ENCODE assay signal across 8 cellular contexts in genomic region chr7:6448943-6449543, GRCh38. TPM values are rescaled to one million over a fixed set of nuclear protein-coding genes. Genes with fewer than 3 reads are reported as not detected.
A peak's percentile ranks its signal among the peaks of the same experiment; 100 is the strongest.
DNase-seq lines count a peak whose midpoint lies in the region; ATAC-seq and TF ChIP-seq lines count a peak whose summit lies in the region.

No MANE protein-coding gene starts in this region.

- H3K4me3 ChIP-seq in ascending aorta, result peak overlapping the region in 1 of 2 donors; percentile 98
- H3K4me3 ChIP-seq in mucosa of rectum (ENCODE audit: low read length in 2 of 2), result no peak overlapping the region

- TF ChIP-seq CTCF in ascending aorta (IDR thresholded peaks at IDR 0.05), result no peak

- no peak overlapping the region for H3K9ac ChIP-seq in mucosa of rectum (ENCODE audit: low read depth in 1 of 2, low read length in 2 of 2)

- H3K27me3 ChIP-seq in ascending aorta (no peaks in the 10 kb centered on the region), mucosa of rectum (ENCODE audit: control insufficient read depth in 2 of 2, insufficient read depth in 2 of 2, low read length in 2 of 2) (no peaks in the 10 kb centered on the region)

- H3K9me3 ChIP-seq in ascending aorta (no peaks in the 10 kb centered on the region), mucosa of rectum (ENCODE audit: control insufficient read depth in 2 of 2, low read length in 2 of 2) (no peaks in the 10 kb centered on the region)

- no peak for DNase-seq in stimulated activated naive CD8-positive, alpha-beta T cell treated with anti-CD3 and anti-CD28 coated beads, Interleukin-15, Interleukin-2, amounts not matched to agents 100 U/mL and 50 U/mL, for 24 hours
- DNase-seq in ascending aorta (ENCODE audit: low spot score in 2 of 2) (no peak), NCI-H187 treated with DMSO at 0.1 percent for 48 hours (lab: John Stamatoyannopoulos, UW) (no peak), MV-4-11 (lab: John Stamatoyannopoulos, UW) (no peak), NCI-H82 treated with DMSO at 0.1 percent for 48 hours (lab: John Stamatoyannopoulos, UW; ENCODE audit: unreplicated experiment) (no peak)

- peak overlapping the region; percentile 90 for H3K4me3 Mint-ChIP-seq in stimulated activated naive CD8-positive, alpha-beta T cell treated with anti-CD3 and anti-CD28 coated beads, Interleukin-15, Interleukin-2, amounts not matched to agents 100 ng/mL and 50 ng/mL, for 24 hours

- no peak overlapping the region for H3K27ac Mint-ChIP-seq in stimulated activated naive CD8-positive, alpha-beta T cell treated with anti-CD3 and anti-CD28 coated beads, Interleukin-15, Interleukin-2, amounts not matched to agents 100 ng/mL and 50 ng/mL, for 24 hours

- peak overlapping the region; percentile 88 to 95 for H3K27ac ChIP-seq in ascending aorta
- peak overlapping the region; percentile 44 to 52 for H3K27ac ChIP-seq in mucosa of rectum (ENCODE audit: low read depth in 2 of 2, low read length in 2 of 2)

- intact Hi-C loops in ascending aorta (cut with DNase I), result loop anchor here (10.0 kb wide), 1 partner anchor 284 kb away; no protein-coding TSS in a partner anchor

- peaks cover 4 to 12% of the 10 kb centered on the region in 2 donors for H3K36me3 ChIP-seq in ascending aorta
- H3K36me3 ChIP-seq in mucosa of rectum (ENCODE audit: control insufficient read depth in 2 of 2, insufficient read depth in 2 of 2, low read length in 2 of 2), result peaks cover 10 to 14% of the 10 kb centered on the region in 2 donors

- peaks cover 30% of the 10 kb centered on the region for H3K4me1 Mint-ChIP-seq in stimulated activated naive CD8-positive, alpha-beta T cell treated with anti-CD3 and anti-CD28 coated beads, Interleukin-15, Interleukin-2, amounts not matched to agents 100 ng/mL and 50 ng/mL, for 24 hours (ENCODE audit: low read depth)

- peaks cover 18% of the 10 kb centered on the region for H3K36me3 Mint-ChIP-seq in stimulated activated naive CD8-positive, alpha-beta T cell treated with anti-CD3 and anti-CD28 coated beads, Interleukin-15, Interleukin-2, amounts not matched to agents 100 ng/mL and 50 ng/mL, for 24 hours (ENCODE audit: low read depth)

- H3K9me3 Mint-ChIP-seq in stimulated activated naive CD8-positive, alpha-beta T cell treated with anti-CD3 and anti-CD28 coated beads, Interleukin-15, Interleukin-2, amounts not matched to agents 100 ng/mL and 50 ng/mL, for 24 hours, result no peaks in the 10 kb centered on the region

- H3K4me1 ChIP-seq in ascending aorta (peaks cover 0 to 4% of the 10 kb centered on the region in 2 donors), mucosa of rectum (ENCODE audit: control insufficient read depth in 2 of 2, insufficient read depth in 2 of 2, low read length in 2 of 2) (peaks cover 4 to 7% of the 10 kb centered on the region in 2 donors)

- ATAC-seq in stimulated activated naive CD8-positive, alpha-beta T cell treated with anti-CD3 and anti-CD28 coated beads, Interleukin-15, Interleukin-2, amounts not matched to agents 100 U/mL and 50 U/mL, for 24 hours, result no peak
- no peak for ATAC-seq in GM19035 (IDR thresholded peaks at IDR 0.05; ENCODE audit: unreplicated experiment)

- H3K27me3 Mint-ChIP-seq in stimulated activated naive CD8-positive, alpha-beta T cell treated with anti-CD3 and anti-CD28 coated beads, Interleukin-15, Interleukin-2, amounts not matched to agents 100 ng/mL and 50 ng/mL, for 24 hours, result no peaks in the 10 kb centered on the region

RNA-seq across cellular contexts. Expression of gene DAGLB, which starts 1.3 kb away (rescaled TPM):
- 5.2 TPM for total RNA-seq in ascending aorta

RNA-seq across cellular contexts. Expression of gene KDELR2, which starts 34.9 kb away (rescaled TPM):
- total RNA-seq in ascending aorta, result 105 TPM
